In genomic region chr6:36121752-36122494, GRCh38 we compare ENCODE assay signal across 11 cellular contexts. TPM values are rescaled to one million over a fixed set of nuclear protein-coding genes. Genes with fewer than 3 reads are reported as not detected.
DNase-seq lines count a peak whose midpoint lies in the region; ATAC-seq and TF ChIP-seq lines count a peak whose summit lies in the region.
"Had no signal": no experiment of that assay in that cellular context is flagged by ENCODE, and none has a peak within 500 bp of the region (broad histone marks: within the 10 kb centered on the region; RNA-seq: fewer than 3 reads in every experiment).

No MANE protein-coding gene starts in this region.

- intact Hi-C loops in ovary (cut with DNase I), result loop anchor here in 2 of 4 donors (5.0 kb wide), 1 partner anchor 240 kb away; no protein-coding TSS in a partner anchor

- TF ChIP-seq POLR2A in ovary (IDR thresholded peaks at IDR 0.05), result no peak

- H3K4me1 ChIP-seq in ovary (ENCODE audit: insufficient read depth), result no peaks in the 10 kb centered on the region

- H3K27ac ChIP-seq in WERI-Rb-1, result no peak overlapping the region
- no peak overlapping the region for H3K27ac ChIP-seq in ovary
- H3K27ac ChIP-seq: KMS-11 had no signal

- H3K27ac Mint-ChIP-seq in activated T-cell treated with anti-CD3 and anti-CD28 coated beads, Interleukin-2, amount 50 U/mL, for 24 hours, result peak overlapping the region; percentile 97
- H3K27ac Mint-ChIP-seq in immature natural killer cell, result peak overlapping the region; percentile 99 to 100 (median 99)
- peak overlapping the region; percentile 95 for H3K27ac Mint-ChIP-seq in stimulated activated naive B cell treated with anti-CD40 and anti-IgM and Interleukin-4, amounts not matched to agents 10 μg/mL and 1 μg/mL and 100 μg/mL, for 72 hours

- H3K27me3 ChIP-seq in WERI-Rb-1 (ENCODE audit: insufficient read depth, low read depth, severe bottlenecking), result no peaks in the 10 kb centered on the region
- H3K27me3 ChIP-seq in ovary, result no peaks in the 10 kb centered on the region

- H3K9me3 ChIP-seq in WERI-Rb-1 (ENCODE audit: severe bottlenecking), result no peaks in the 10 kb centered on the region
- no peaks in the 10 kb centered on the region for H3K9me3 ChIP-seq in ovary

- 80 to 88% (median 86%) methylated on average over 5 of the region's 5 CpGs for WGBS in ovary, 3 donors

- no peak for TF ChIP-seq EP300 in ovary (IDR thresholded peaks at IDR 0.05)

- H3K4me3 Mint-ChIP-seq in activated T-cell treated with anti-CD3 and anti-CD28 coated beads, Interleukin-2, amount 50 U/mL, for 24 hours, result peak overlapping the region; percentile 25
- H3K4me3 Mint-ChIP-seq in immature natural killer cell, result peak overlapping the region; percentile 84 to 94 (median 88)
- H3K4me3 Mint-ChIP-seq in stimulated activated naive B cell treated with anti-CD40 and anti-IgM and Interleukin-4, amounts not matched to agents 10 μg/mL and 1 μg/mL and 100 μg/mL, for 72 hours, result no peak overlapping the region

- H3K36me3 ChIP-seq in WERI-Rb-1 (no peaks in the 10 kb centered on the region), ovary (no peaks in the 10 kb centered on the region)

- H3K4me3 ChIP-seq in WERI-Rb-1 (ENCODE audit: low read depth, low read length), result no peak overlapping the region
- no peak overlapping the region for H3K4me3 ChIP-seq in ovary

- TF ChIP-seq CTCF in WERI-Rb-1 (IDR thresholded peaks at IDR 0.05; ENCODE audit: low read depth, low read length) (no peak), ovary (IDR thresholded peaks at IDR 0.05) (no peak)

- no peaks in the 10 kb centered on the region for H3K9me3 Mint-ChIP-seq in activated T-cell treated with anti-CD3 and anti-CD28 coated beads, Interleukin-2, amount 50 U/mL, for 24 hours
- no peaks in the 10 kb centered on the region for H3K9me3 Mint-ChIP-seq in immature natural killer cell
- no peaks in the 10 kb centered on the region for H3K9me3 Mint-ChIP-seq in stimulated activated naive B cell treated with anti-CD40 and anti-IgM and Interleukin-4, amounts not matched to agents 10 μg/mL and 1 μg/mL and 100 μg/mL, for 72 hours

- peaks cover 21% of the 10 kb centered on the region for H3K36me3 Mint-ChIP-seq in activated T-cell treated with anti-CD3 and anti-CD28 coated beads, Interleukin-2, amount 50 U/mL, for 24 hours (ENCODE audit: low read depth)
- peaks cover 0 to 9% (median 0%) of the 10 kb centered on the region in 3 donors for H3K36me3 Mint-ChIP-seq in immature natural killer cell
- peaks cover 21 to 26% of the 10 kb centered on the region in 2 donors for H3K36me3 Mint-ChIP-seq in stimulated activated naive B cell treated with anti-CD40 and anti-IgM and Interleukin-4, amounts not matched to agents 10 μg/mL and 1 μg/mL and 100 μg/mL, for 72 hours

- H3K4me1 Mint-ChIP-seq in activated T-cell treated with anti-CD3 and anti-CD28 coated beads, Interleukin-2, amount 50 U/mL, for 24 hours (ENCODE audit: low read depth), result peaks cover 89% of the 10 kb centered on the region
- H3K4me1 Mint-ChIP-seq in immature natural killer cell, result peaks cover 95 to 99% of the 10 kb centered on the region in 2 donors
- peaks cover 70 to 86% of the 10 kb centered on the region in 2 donors for H3K4me1 Mint-ChIP-seq in stimulated activated naive B cell treated with anti-CD40 and anti-IgM and Interleukin-4, amounts not matched to agents 10 μg/mL and 1 μg/mL and 100 μg/mL, for 72 hours

- no peak for DNase-seq in activated T-cell treated with anti-CD3 and anti-CD28 coated beads, Interleukin-2, amount 50 U/mL, for 24 hours
- DNase-seq in activated T-cell treated with anti-CD3 and anti-CD28 coated beads, Interleukin-2, amount 50 U/mL, for 48 hours, result no peak
- peak; percentile 17 for DNase-seq in WERI-Rb-1
- no peak for DNase-seq in immature natural killer cell
- no peak for DNase-seq in stimulated activated naive B cell treated with anti-CD40 and anti-IgM and Interleukin-4, amounts not matched to agents 10 μg/mL and 1 μg/mL and 100 μg/mL, for 72 hours
- DNase-seq in glomerular visceral epithelial cell (ENCODE audit: extremely low spot score), result no peak
- no peak for DNase-seq in ovary
- DNase-seq: NCI-H187 treated with DMSO at 0.1 percent for 48 hours, nucleus accumbens had no signal

- H3K27me3 Mint-ChIP-seq in activated T-cell treated with anti-CD3 and anti-CD28 coated beads, Interleukin-2, amount 50 U/mL, for 24 hours, result no peaks in the 10 kb centered on the region
- H3K27me3 Mint-ChIP-seq in immature natural killer cell (ENCODE audit: low read depth in 3 of 3), result peaks cover 8 to 21% (median 18%) of the 10 kb centered on the region in 3 donors
- no peaks in the 10 kb centered on the region for H3K27me3 Mint-ChIP-seq in stimulated activated naive B cell treated with anti-CD40 and anti-IgM and Interleukin-4, amounts not matched to agents 10 μg/mL and 1 μg/mL and 100 μg/mL, for 72 hours

- ATAC-seq in stimulated activated naive B cell treated with anti-CD40 and anti-IgM and Interleukin-4, amounts not matched to agents 10 μg/mL and 1 μg/mL and 100 μg/mL, for 72 hours (replicated peaks), result no peak
- ATAC-seq in GM18870 (IDR thresholded peaks at IDR 0.05; ENCODE audit: unreplicated experiment), result no peak

RNA-seq across cellular contexts. Expression of gene MAPK13, which starts 8.4 kb away (rescaled TPM):
- polyA plus RNA-seq in immature natural killer cell (10 to 100 TPM; 35.2 to 52.1 (median 38.4) TPM), ovary (1 to 10 TPM; 3.4 to 8.0 TPM)
- 10 to 100 TPM in 1 of 7 donors, 1 to 10 TPM in 6; 3.3 to 15.6 (median 6.2) TPM for total RNA-seq in ovary

Comparison
In these comparisons a context has a peak if more than half of its experiments do, and no peak if none do; other contexts are left out.
1. H3K4me3 Mint-ChIP-seq: peak in activated T-cell treated with anti-CD3 and anti-CD28 coated beads, Interleukin-2, amount 50 U/mL, for 24 hours (single experiment) and immature natural killer cell (5 of 5); none in stimulated activated naive B cell treated with anti-CD40 and anti-IgM and Interleukin-4, amounts not matched to agents 10 μg/mL and 1 μg/mL and 100 μg/mL, for 72 hours (0 of 2).
2. RNA of gene MAPK13, which starts 8.4 kb away (polyA plus RNA-seq): 35.2 to 52.1 TPM in immature natural killer cell; 3.4 to 8.0 TPM in ovary; every median in the first group is over 4 times any median in the second.
3. Peak in every context shown above with its lines, with median percentiles within 50 percentile points of each other: H3K27ac Mint-ChIP-seq.